11 cellular contexts compared by ENCODE assay signal in the genomic region with DNA sequence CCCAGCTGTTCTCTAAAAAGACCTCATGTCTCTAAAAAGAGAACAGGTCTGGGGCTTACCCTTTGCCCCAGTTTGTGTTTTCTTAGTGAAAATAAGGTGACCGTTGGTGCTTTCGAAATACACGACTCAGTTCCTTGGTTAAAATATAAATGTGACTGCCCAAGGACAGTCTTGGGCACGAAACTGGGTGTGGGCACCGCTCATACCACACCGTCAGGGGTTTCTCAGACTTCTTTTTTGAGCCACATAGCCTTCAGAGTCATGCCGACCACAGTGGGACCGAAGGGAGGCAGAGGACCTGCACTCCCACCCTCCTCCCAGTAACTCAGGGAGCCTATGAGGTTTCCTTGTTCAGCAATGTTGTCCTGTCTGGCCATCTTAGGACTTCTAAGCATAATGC. TPM values are rescaled to one million over a fixed set of nuclear protein-coding genes. Genes with fewer than 3 reads are reported as not detected.
DNase-seq lines count a peak whose midpoint lies in the region; ATAC-seq and TF ChIP-seq lines count a peak whose summit lies in the region.
"Had no signal": no experiment of that assay in that cellular context is flagged by ENCODE, and none has a peak within 500 bp of the region (broad histone marks: within the 10 kb centered on the region; RNA-seq: fewer than 3 reads in every experiment).

No MANE protein-coding gene starts in this region.

- H3K36me3 Mint-ChIP-seq in activated B cell treated with CpG ODN at 0.5 μM for 24 hours (ENCODE audit: low read depth) = peaks cover 55% of the 10 kb centered on the region
- peaks cover 17% of the 10 kb centered on the region for H3K36me3 Mint-ChIP-seq in stimulated activated effector memory CD8-positive, alpha-beta T cell treated with anti-CD3 and anti-CD28 coated beads, Interleukin-12 subunit alpha, Interleukin-12 subunit beta, amount 100 ng/mL, for 72 hours
- peaks cover 41% of the 10 kb centered on the region for H3K36me3 Mint-ChIP-seq in activated CD8-positive, alpha-beta T cell treated with anti-CD3 and anti-CD28 coated beads, Interleukin-2, amount 10 ng/mL, durations not matched to agents 7 days and 5 days (ENCODE audit: low read depth)

- TF ChIP-seq CTCF in HL-60 (IDR thresholded peaks at IDR 0.05; ENCODE audit: insufficient read depth, low read length) (no peak), activated B cell treated with CpG ODN at 0.5 μM for 24 hours (IDR thresholded peaks at IDR 0.05) (no peak), left lung (IDR thresholded peaks at IDR 0.05) (no peak), SK-N-SH (IDR thresholded peaks at IDR 0.05) (no peak)

- H3K4me2 ChIP-seq in SK-N-SH = no peak overlapping the region

- H3K9me2 ChIP-seq in SK-N-SH = no peaks in the 10 kb centered on the region

- peaks cover 51% of the 10 kb centered on the region for H3K79me2 ChIP-seq in SK-N-SH (ENCODE audit: insufficient read depth)

- no peaks in the 10 kb centered on the region for H3K27me3 ChIP-seq in HL-60 (ENCODE audit: insufficient read depth, poor library complexity, severe bottlenecking)
- H3K27me3 ChIP-seq in left lung = no peaks in the 10 kb centered on the region
- no peaks in the 10 kb centered on the region for H3K27me3 ChIP-seq in SK-N-SH (ENCODE audit: insufficient read depth)

- intact Hi-C loops in activated B cell treated with CpG ODN at 0.5 μM for 24 hours (cut with micrococcal nuclease) (loop anchor here (5.0 kb wide), 1 partner anchor 33 kb away; no protein-coding TSS in a partner anchor), left lung (cut with DNase I) (no loop called here)

- CTCF ChIA-PET in activated B cell treated with CpG ODN at 0.5 μM for 24 hours (lab: Charles Lee) (interaction anchor here (2.6 kb wide), 1 partner anchor 320 kb away, joined by 13 read pairs; no protein-coding TSS in a partner anchor), SK-N-SH (lab: Yijun Ruan, JAX) (interaction anchor here (0.8 to 3.6 kb wide), 5 partner anchors 9 to 343 kb away, joined by 3 to 15 read pairs (median 9); no protein-coding TSS in a partner anchor)
- CTCF ChIA-PET in activated CD8-positive, alpha-beta T cell treated with anti-CD3 and anti-CD28 coated beads, Interleukin-2, amount 10 ng/mL, durations not matched to agents 7 days and 5 days (lab: Charles Lee) = interaction anchor here (0.8 to 1.5 kb wide), 3 partner anchors 279 to 635 kb away, joined by 3 to 8 read pairs (median 3); no protein-coding TSS in a partner anchor

- no peaks in the 10 kb centered on the region for H3F3A ChIP-seq in SK-N-SH (replicated peaks; ENCODE audit: insufficient read depth)

- ATAC-seq in activated B cell treated with CpG ODN at 0.5 μM for 24 hours (ENCODE audit: low read depth) = no peak
- no peak for ATAC-seq in left lung
- no peak for ATAC-seq in stimulated activated effector memory CD8-positive, alpha-beta T cell treated with anti-CD3 and anti-CD28 coated beads, Interleukin-12 subunit alpha, Interleukin-12 subunit beta, amount 100 ng/mL, for 72 hours
- no peak for ATAC-seq in activated CD8-positive, alpha-beta T cell treated with anti-CD3 and anti-CD28 coated beads, Interleukin-2, amount 10 ng/mL, durations not matched to agents 7 days and 5 days

- peak overlapping the region; percentile 59 for H3K27ac ChIP-seq in HL-60 (replicated peaks)
- peak overlapping the region; percentile 30 to 57 for H3K27ac ChIP-seq in left lung
- peak overlapping the region in 1 of 2 experiments; percentile 67; a peak in 2 of 4 replicates for H3K27ac ChIP-seq in SK-N-SH (ENCODE audit: low read depth in 2 of 2, low read length in 1 of 2)

- H3K9me3 Mint-ChIP-seq in activated B cell treated with CpG ODN at 0.5 μM for 24 hours = no peaks in the 10 kb centered on the region
- H3K9me3 Mint-ChIP-seq in stimulated activated effector memory CD8-positive, alpha-beta T cell treated with anti-CD3 and anti-CD28 coated beads, Interleukin-12 subunit alpha, Interleukin-12 subunit beta, amount 100 ng/mL, for 72 hours = no peaks in the 10 kb centered on the region
- no peaks in the 10 kb centered on the region for H3K9me3 Mint-ChIP-seq in activated CD8-positive, alpha-beta T cell treated with anti-CD3 and anti-CD28 coated beads, Interleukin-2, amount 10 ng/mL, durations not matched to agents 7 days and 5 days (ENCODE audit: insufficient read depth)

- H4K20me1 ChIP-seq in SK-N-SH (ENCODE audit: insufficient read depth) = no peaks in the 10 kb centered on the region

- H3K4me1 ChIP-seq in left lung (peaks cover 49 to 89% of the 10 kb centered on the region in 2 donors), SK-N-SH (ENCODE audit: control insufficient read depth in 1 of 2, insufficient read depth in 2 of 2, low read depth in 1 of 2, low read length in 1 of 2) (peaks cover 4 to 43% of the 10 kb centered on the region in 2 experiments; a peak in 3 of 4 replicates)

- no peak for TF ChIP-seq EP300 in SK-N-SH (IDR thresholded peaks at IDR 0.05; ENCODE audit: borderline replicate concordance in 1 of 2, low read depth in 1 of 2, low read length in 1 of 2)

- POLR2A ChIA-PET in activated B cell treated with CpG ODN at 0.5 μM for 24 hours (lab: Charles Lee) = no interaction called here
- POLR2A ChIA-PET in SK-N-SH (lab: Yijun Ruan, JAX) = no interaction called here
- POLR2A ChIA-PET in activated CD8-positive, alpha-beta T cell treated with anti-CD3 and anti-CD28 coated beads, Interleukin-2, amount 10 ng/mL, durations not matched to agents 7 days and 5 days (lab: Charles Lee) = no interaction called here

- H3K4me3 ChIP-seq in HL-60 (replicated peaks; ENCODE audit: insufficient read depth, low read length) (peak overlapping the region; percentile 25), left lung (peak overlapping the region in 1 of 2 donors; percentile 20), SK-N-SH (ENCODE audit: low read depth in 2 of 2, low read length in 1 of 2) (no peak overlapping the region)

- H3K36me3 ChIP-seq in left lung (peaks cover 0 to 3% of the 10 kb centered on the region in 2 donors), SK-N-SH (replicated peaks in 1 of 2; ENCODE audit: control insufficient read depth in 1 of 2, insufficient read depth in 2 of 2, low read length in 1 of 2) (peaks cover 5 to 8% of the 10 kb centered on the region in 2 experiments)

- no peak overlapping the region for H3K9ac ChIP-seq in SK-N-SH

- H3K9me3 ChIP-seq in left lung (no peaks in the 10 kb centered on the region), SK-N-SH (no peaks in the 10 kb centered on the region)

- H2AFZ ChIP-seq in SK-N-SH (ENCODE audit: low read depth) = no peak overlapping the region

- H3K27me3 Mint-ChIP-seq in activated B cell treated with CpG ODN at 0.5 μM for 24 hours = no peaks in the 10 kb centered on the region
- H3K27me3 Mint-ChIP-seq in activated CD8-positive, alpha-beta T cell treated with anti-CD3 and anti-CD28 coated beads, Interleukin-2, amount 10 ng/mL, durations not matched to agents 7 days and 5 days (ENCODE audit: low read depth) = no peaks in the 10 kb centered on the region

- H3K27ac Mint-ChIP-seq in activated B cell treated with CpG ODN at 0.5 μM for 24 hours = peak overlapping the region; percentile 9
- H3K27ac Mint-ChIP-seq in stimulated activated effector memory CD8-positive, alpha-beta T cell treated with anti-CD3 and anti-CD28 coated beads, Interleukin-12 subunit alpha, Interleukin-12 subunit beta, amount 100 ng/mL, for 72 hours = peak overlapping the region; percentile 35
- no peak overlapping the region for H3K27ac Mint-ChIP-seq in activated CD8-positive, alpha-beta T cell treated with anti-CD3 and anti-CD28 coated beads, Interleukin-2, amount 10 ng/mL, durations not matched to agents 7 days and 5 days

- peak overlapping the region; percentile 62 for H3K4me3 Mint-ChIP-seq in activated B cell treated with CpG ODN at 0.5 μM for 24 hours
- H3K4me3 Mint-ChIP-seq in stimulated activated effector memory CD8-positive, alpha-beta T cell treated with anti-CD3 and anti-CD28 coated beads, Interleukin-12 subunit alpha, Interleukin-12 subunit beta, amount 100 ng/mL, for 72 hours = peak overlapping the region; percentile 8
- no peak overlapping the region for H3K4me3 Mint-ChIP-seq in activated CD8-positive, alpha-beta T cell treated with anti-CD3 and anti-CD28 coated beads, Interleukin-2, amount 10 ng/mL, durations not matched to agents 7 days and 5 days

- peak; percentile 25 to 43 for DNase-seq in HL-60 (ENCODE audit: low read depth in 1 of 2, low spot score in 1 of 2)
- DNase-seq in activated B cell treated with CpG ODN at 0.5 μM for 24 hours = no peak
- DNase-seq in left lung = no peak
- peak in 1 of 2 donors; percentile 30 for DNase-seq in stimulated activated effector memory CD8-positive, alpha-beta T cell treated with anti-CD3 and anti-CD28 coated beads, Interleukin-12 subunit alpha, Interleukin-12 subunit beta, amount 100 ng/mL, for 72 hours (ENCODE audit: low spot score in 2 of 2)
- DNase-seq in SK-N-SH = no peak
- DNase-seq in activated CD8-positive, alpha-beta T cell treated with anti-CD3 and anti-CD28 coated beads, Interleukin-2, amount 10 ng/mL, durations not matched to agents 7 days and 5 days = no peak
- DNase-seq in NCI-H1048 (lab: John Stamatoyannopoulos, UW) = no peak
- no peak for DNase-seq in activated effector memory CD4-positive, alpha-beta T cell treated with Interleukin-2 at 50 U/mL for 16 hours
- DNase-seq: DMS153, NCI-H1417, SHP77 had no signal

- WGBS in SK-N-SH (ENCODE audit: low lambda C conversion rate) = 92% methylated on average over 8 of the region's 8 CpGs

- peaks cover 13% of the 10 kb centered on the region for H3K4me1 Mint-ChIP-seq in activated B cell treated with CpG ODN at 0.5 μM for 24 hours
- peaks cover 51% of the 10 kb centered on the region for H3K4me1 Mint-ChIP-seq in stimulated activated effector memory CD8-positive, alpha-beta T cell treated with anti-CD3 and anti-CD28 coated beads, Interleukin-12 subunit alpha, Interleukin-12 subunit beta, amount 100 ng/mL, for 72 hours
- peaks cover 46% of the 10 kb centered on the region for H3K4me1 Mint-ChIP-seq in activated CD8-positive, alpha-beta T cell treated with anti-CD3 and anti-CD28 coated beads, Interleukin-2, amount 10 ng/mL, durations not matched to agents 7 days and 5 days (ENCODE audit: low read depth)

- TF ChIP-seq RAD21 in SK-N-SH (IDR thresholded peaks at IDR 0.05; ENCODE audit: low read length) = no peak

TF ChIP-seq in SK-N-SH, 30 proteins besides CTCF, POLR2A, EP300 and RAD21 (continues in another document):
- no peak for TF ChIP-seq FOXJ3 (CRISPR knock-in tag; IDR thresholded peaks at IDR 0.05)

RNA-seq across cellular contexts. Expression of a gene that starts 6.5 kb away (rescaled TPM):
- total RNA-seq in activated B cell treated with CpG ODN at 0.5 μM for 24 hours (59.2 and 63.4 TPM in 2 replicates), left lung (10 to 100 TPM; 32.2 to 39.2 TPM)
- 4.3 and 4.6 TPM in 2 replicates for polyA plus RNA-seq in SK-N-SH (2012; rRNA removed)
- 3.4 and 3.9 TPM in 2 replicates for polyA plus RNA-seq in SK-N-SH (2012; cell fraction: cytosol; rRNA removed)
- 3.2 and 4.2 TPM in 2 replicates for polyA plus RNA-seq in SK-N-SH (2012; cell fraction: nucleus; rRNA removed)
- 10 to 100 TPM; 17.1 to 19.3 TPM for total RNA-seq in activated CD8-positive, alpha-beta T cell treated with anti-CD3 and anti-CD28 coated beads, Interleukin-2, amount 10 ng/mL, durations not matched to agents 7 days and 5 days

Comparison
In these comparisons a context has a peak if more than half of its experiments do, and no peak if none do; other contexts are left out.
1. DNase-seq: peak in HL-60 (2 of 2); none in activated B cell treated with CpG ODN at 0.5 μM for 24 hours (single experiment), left lung (0 of 2), SK-N-SH (single experiment), activated CD8-positive, alpha-beta T cell treated with anti-CD3 and anti-CD28 coated beads, Interleukin-2, amount 10 ng/mL, durations not matched to agents 7 days and 5 days (single experiment), NCI-H1048 (single experiment) and activated effector memory CD4-positive, alpha-beta T cell treated with Interleukin-2 at 50 U/mL for 16 hours (single experiment).